In the genomic region with DNA sequence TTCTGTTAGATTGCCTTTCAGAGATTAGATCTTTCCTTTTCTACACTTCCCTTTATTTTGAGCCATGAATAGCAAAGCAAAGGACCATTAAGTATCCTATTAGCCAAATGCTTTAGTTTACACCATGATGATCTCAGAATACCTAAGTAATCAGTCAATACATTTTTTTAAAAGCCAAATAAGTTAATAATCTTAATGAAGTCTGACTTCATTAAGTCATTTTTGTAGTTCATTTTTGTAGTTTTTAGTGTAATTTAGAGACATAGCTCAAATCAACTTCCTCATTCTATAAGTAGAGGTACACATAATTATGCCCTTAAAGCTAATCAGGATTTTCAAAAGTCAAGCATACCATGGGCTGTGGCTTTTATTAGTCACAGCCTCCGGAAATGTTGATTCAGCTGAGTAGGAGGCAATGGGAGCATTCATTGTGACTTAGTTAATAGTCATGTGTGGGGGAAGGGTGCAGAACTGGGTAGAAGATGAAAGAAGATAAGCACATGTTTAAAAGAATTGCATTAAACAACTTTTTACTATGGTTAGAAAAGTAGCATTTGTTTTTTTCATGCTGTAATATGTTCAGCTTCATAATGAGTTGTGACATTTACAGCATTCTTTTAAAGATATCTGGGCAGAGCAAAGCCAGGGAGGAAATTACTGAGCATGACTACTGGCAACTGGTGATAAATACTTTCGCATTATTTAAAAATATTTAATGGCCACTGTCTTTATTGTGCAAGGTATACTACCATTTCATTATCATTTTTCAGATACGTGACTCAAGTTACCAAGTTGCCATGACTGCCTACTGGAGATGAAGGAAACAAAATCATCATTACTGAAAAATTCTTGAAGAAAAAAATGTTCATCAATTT, we compare ENCODE assay signal across 8 cellular contexts. TPM values are rescaled to one million over a fixed set of nuclear protein-coding genes. Genes with fewer than 3 reads are reported as not detected.
DNase-seq lines count a peak whose midpoint lies in the region; ATAC-seq, FAIRE-seq and TF ChIP-seq lines count a peak whose summit lies in the region.

No MANE protein-coding gene starts in this region.

- peak overlapping the region; percentile 56 for H3K4me2 ChIP-seq in GM23248 (ENCODE audit: unreplicated experiment)

- H3K9me2 ChIP-seq in GM23248 (ENCODE audit: insufficient read depth), result no peaks in the 10 kb centered on the region

- no peak overlapping the region for H3K4me3 Mint-ChIP-seq in natural killer cell

- H3K79me2 ChIP-seq in GM23248 (ENCODE audit: insufficient read depth), result no peaks in the 10 kb centered on the region

- DNase-seq in DMS53 treated with DMSO at 0.1 percent for 48 hours (lab: John Stamatoyannopoulos, UW; ENCODE audit: unreplicated experiment) (peak; percentile 65), GM23248 (peak; percentile 99), M059J (ENCODE audit: low read depth) (peak; percentile 100), natural killer cell (peak; percentile 22), urothelium cell line (ENCODE audit: low spot score) (peak; percentile 87), DMS114 treated with DMSO at 0.1 percent for 48 hours (lab: John Stamatoyannopoulos, UW; ENCODE audit: unreplicated experiment) (no peak)
- peak; percentile 66 for DNase-seq in activated CD4-positive, CD25-positive, alpha-beta regulatory T cell treated with anti-CD3 and anti-CD28 coated beads, Interleukin-2, amount 50 U/mL, for 16 hours (ENCODE audit: low read depth, low spot score)
- peak; percentile 34 for DNase-seq in effector CD4-positive, alpha-beta T cell

- no peaks in the 10 kb centered on the region for H3K9me3 Mint-ChIP-seq in natural killer cell

- 1 to 2% methylated on average over 3 of the region's 3 CpGs for WGBS in GM23248 (ENCODE audit: low coverage in 1 of 2, low lambda C conversion rate in 2 of 2, missing lambda C conversion rate in 2 of 2), 2 experiments

- in situ Hi-C loops in GM23248 (cut with MboI), result no loop called here

- H3K27ac Mint-ChIP-seq in natural killer cell, result no peak overlapping the region

- H3K27ac ChIP-seq in GM23248, result peak overlapping the region; percentile 95

- H3K9me3 ChIP-seq in GM23248 (ENCODE audit: low read depth), result no peaks in the 10 kb centered on the region

- H3K4me3 ChIP-seq in GM23248, result no peak overlapping the region

- H3K36me3 ChIP-seq in GM23248 (ENCODE audit: low read depth), result no peaks in the 10 kb centered on the region; the same call in 1 of the 2 replicates

- H3K27me3 Mint-ChIP-seq in natural killer cell (ENCODE audit: low read depth in 2 of 2), result peaks cover 0 to 2% of the 10 kb centered on the region in 2 donors

- FAIRE-seq in urothelium cell line (lab: Jason Lieb, UNC), result no peak

- intact Hi-C loops in natural killer cell (cut with micrococcal nuclease), result loop anchor here (5.0 kb wide), 1 partner anchor 56 kb away; a partner anchor contains a TSS

- H3F3A ChIP-seq in GM23248 (ENCODE audit: insufficient read depth), result peaks cover 41% of the 10 kb centered on the region

- H3K9ac ChIP-seq in GM23248, result peak overlapping the region; percentile 65

- H3K4me1 ChIP-seq in GM23248 (ENCODE audit: insufficient read depth), result peaks cover 37% of the 10 kb centered on the region

- ATAC-seq in natural killer cell, result peak; percentile 94 to 98 (median 94)

- H3K36me3 Mint-ChIP-seq in natural killer cell, result no peaks in the 10 kb centered on the region

- no peaks in the 10 kb centered on the region for H3K27me3 ChIP-seq in GM23248 (replicated peaks; ENCODE audit: insufficient read depth)

- TF ChIP-seq CTCF in natural killer cell (IDR thresholded peaks at IDR 0.05), result no peak

- H3K4me1 Mint-ChIP-seq in natural killer cell, result no peaks in the 10 kb centered on the region

- no peak overlapping the region for H2AFZ ChIP-seq in GM23248

- H4K20me1 ChIP-seq in GM23248 (ENCODE audit: insufficient read depth), result no peaks in the 10 kb centered on the region

RNA-seq across cellular contexts. Expression of a gene that starts 57.3 kb away (rescaled TPM):
- 77.6 and 124 TPM in 2 replicates for total RNA-seq in GM23248 (2014; rRNA removed; shearing (Covaris generic))
- polyA plus RNA-seq in GM23248 (2016; fragmentation: Nextera tagmentation; extraction: Ambion mirVana), result 23.1 and 29.8 TPM in 2 replicates
- 202 and 220 TPM in 2 replicates for total RNA-seq in M059J (2014; rRNA removed; shearing (Covaris generic))
- total RNA-seq in natural killer cell, result 10 to 100 TPM; 13.9 to 26.5 (median 14.1) TPM
